Comparison of ENCODE assay signal across 3 cellular contexts in the genomic region with DNA sequence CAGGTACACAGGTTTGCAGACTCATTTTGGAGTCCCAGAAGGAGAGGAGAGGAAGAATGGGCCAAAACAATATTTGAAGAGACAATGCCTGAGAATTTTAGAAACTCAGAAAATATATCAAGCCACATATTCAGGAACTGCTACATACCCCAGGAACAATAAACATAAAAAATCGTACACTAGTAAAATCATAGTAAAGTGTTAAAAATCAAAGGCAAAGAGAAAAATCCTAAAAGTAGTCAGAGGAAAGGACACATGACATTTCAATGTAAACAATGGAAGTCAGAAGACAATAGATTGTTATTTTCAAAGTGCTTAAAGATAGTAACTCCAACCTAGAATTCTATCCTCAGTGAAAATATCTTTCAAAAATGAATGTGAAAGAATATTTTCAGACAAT.
TF ChIP-seq lines count a peak whose summit lies in the region.

No MANE protein-coding gene starts in this region.

TF ChIP-seq in HCT116, 20 proteins besides CTCF, POLR2A, EP300 and RAD21:
- TF ChIP-seq CBX3 (IDR thresholded peaks at IDR 0.05; ENCODE audit: low read depth) (peak; percentile 97), POLR2AphosphoS5 (IDR thresholded peaks at IDR 0.05; ENCODE audit: low read depth, low read length) (no peak), SIN3A (IDR thresholded peaks at IDR 0.05; ENCODE audit: low read depth) (no peak), ZFX (IDR thresholded peaks at IDR 0.05) (no peak), JUND (IDR thresholded peaks at IDR 0.05) (no peak), EGR1 (IDR thresholded peaks at IDR 0.05; ENCODE audit: low read depth) (no peak)
- TF ChIP-seq, protein P1, sequence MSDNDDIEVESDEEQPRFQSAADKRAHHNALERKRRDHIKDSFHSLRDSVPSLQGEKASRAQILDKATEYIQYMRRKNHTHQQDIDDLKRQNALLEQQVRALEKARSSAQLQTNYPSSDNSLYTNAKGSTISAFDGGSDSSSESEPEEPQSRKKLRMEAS (IDR thresholded peaks at IDR 0.05) = no peak

TF ChIP-seq in H1, 55 proteins besides CTCF, POLR2A, EP300 and RAD21:
- no peak for TF ChIP-seq FOSL1 (IDR thresholded peaks at IDR 0.05; ENCODE audit: insufficient read depth, low read depth, low read length)
- 0 out of 2 replicates have a peak, but pooled peaks have one; percentile 31 for TF ChIP-seq KDM1A (IDR thresholded peaks at IDR 0.05; ENCODE audit: borderline replicate concordance, low read length)

TF ChIP-seq in GM12891, 5 proteins besides CTCF, POLR2A, EP300 and RAD21:
- TF ChIP-seq SPI1 (IDR thresholded peaks at IDR 0.05; ENCODE audit: low read depth, low read length) (no peak), PAX5 (IDR thresholded peaks at IDR 0.05; ENCODE audit: insufficient read depth, low read length, severe bottlenecking) (no peak), TAF1 (IDR thresholded peaks at IDR 0.05; ENCODE audit: low read depth, low read length) (no peak), POU2F2 (IDR thresholded peaks at IDR 0.05; ENCODE audit: low read depth, low read length) (no peak), POLR2AphosphoS5 (IDR thresholded peaks at IDR 0.05; ENCODE audit: low read depth, low read length) (no peak)
